In genomic region chr6:79421707-79422484, GRCh38 we compare ENCODE assay signal across 9 cellular contexts.
A peak's percentile ranks its signal among the peaks of the same experiment; 100 is the strongest.
DNase-seq lines count a peak whose midpoint lies in the region; ATAC-seq and TF ChIP-seq lines count a peak whose summit lies in the region.
"Had no signal": no experiment of that assay in that cellular context is flagged by ENCODE, and none has a peak within 500 bp of the region (broad histone marks: within the 10 kb centered on the region; RNA-seq: fewer than 3 reads in every experiment).

No MANE protein-coding gene starts in this region.

- POLR2A ChIA-PET in RWPE1 (lab: Yijun Ruan, JAX; ENCODE audit: low non-redundant PET): no interaction called here

- DNase-seq in RWPE1 (ENCODE audit: low spot score) (peak; percentile 38), glomerular visceral epithelial cell (ENCODE audit: extremely low spot score) (peak; percentile 79), sigmoid colon (no peak)
- DNase-seq in activated naive CD4-positive, alpha-beta T cell treated with Interleukin-2 at 50 U/mL for 16 hours: no peak
- DNase-seq: DND-41 had no signal

- H3K27me3 ChIP-seq in sigmoid colon: no peaks in the 10 kb centered on the region

- ATAC-seq in GM19043 (IDR thresholded peaks at IDR 0.05; ENCODE audit: low read depth, unreplicated experiment): peak; percentile 80
- ATAC-seq in HG03521 (IDR thresholded peaks at IDR 0.05; ENCODE audit: unreplicated experiment): peak; percentile 74
- no peak for ATAC-seq in GM18873 (IDR thresholded peaks at IDR 0.05; ENCODE audit: low FRiP score, unreplicated experiment)

- TF ChIP-seq CTCF in 22Rv1 (IDR thresholded peaks at IDR 0.05): no peak
- TF ChIP-seq CTCF in RWPE1 (conservative IDR thresholded peaks at IDR 0.05; ENCODE audit: low read depth): no peak
- no peak for TF ChIP-seq CTCF in sigmoid colon (IDR thresholded peaks at IDR 0.05)

- H3K9me3 ChIP-seq in sigmoid colon: no peaks in the 10 kb centered on the region

- no peak overlapping the region for H3K4me3 ChIP-seq in sigmoid colon

- no peak for TF ChIP-seq EP300 in sigmoid colon (IDR thresholded peaks at IDR 0.05)

- no peaks in the 10 kb centered on the region for H3K36me3 ChIP-seq in sigmoid colon

- H3K27ac ChIP-seq in 22Rv1 (peak overlapping the region; percentile 70), RWPE1 (no peak overlapping the region), sigmoid colon (no peak overlapping the region)

- peaks cover 0 to 10% (median 6%) of the 10 kb centered on the region in 4 donors for H3K4me1 ChIP-seq in sigmoid colon

- CTCF ChIA-PET in RWPE1 (lab: Yijun Ruan, JAX): interaction anchor here (0.6 kb wide), 1 partner anchor 15 kb away, joined by 3 read pairs; no protein-coding TSS in a partner anchor

- no peak for TF ChIP-seq POLR2A in sigmoid colon (IDR thresholded peaks at IDR 0.05)

- WGBS in sigmoid colon, 2 donors: 6 to 23% methylated on average over 5 of the region's 5 CpGs

- intact Hi-C loops in sigmoid colon (cut with DNase I): no loop called here

Comparison
In these comparisons a context has a peak if more than half of its experiments do, and no peak if none do; other contexts are left out.
1. DNase-seq: peak in RWPE1 (single experiment) and glomerular visceral epithelial cell (single experiment); none in activated naive CD4-positive, alpha-beta T cell treated with Interleukin-2 at 50 U/mL for 16 hours (single experiment) and sigmoid colon (single experiment).